Comparison of ENCODE assay signal across 8 cellular contexts in the genomic region with DNA sequence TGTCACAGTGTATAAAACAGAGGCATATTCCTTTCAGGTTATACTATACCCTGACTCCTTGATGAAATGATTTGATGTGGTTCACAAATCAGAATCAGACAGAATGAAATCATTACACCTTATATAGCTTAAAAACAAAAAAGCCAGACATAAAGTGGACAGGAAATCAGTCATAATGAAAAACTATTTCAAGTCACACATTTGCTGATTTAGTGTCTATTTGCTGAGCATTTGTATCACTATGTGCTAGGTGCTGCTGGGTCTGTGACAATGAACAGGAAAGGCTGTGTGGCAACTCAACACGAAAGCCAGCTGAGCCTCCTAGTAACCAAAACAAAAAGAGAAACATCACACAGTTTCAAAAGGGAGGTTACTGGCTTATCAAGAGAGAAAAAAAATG.
A peak's percentile ranks its signal among the peaks of the same experiment; 100 is the strongest.
DNase-seq lines count a peak whose midpoint lies in the region; ATAC-seq, FAIRE-seq and TF ChIP-seq lines count a peak whose summit lies in the region.

No MANE protein-coding gene starts in this region.

- DNase-seq in NCI-H748 (lab: John Stamatoyannopoulos, UW; ENCODE audit: unreplicated experiment) (peak; percentile 45), NCI-H748 treated with DMSO at 0.1 percent for 48 hours (lab: John Stamatoyannopoulos, UW) (no peak), NCI-H69 (lab: John Stamatoyannopoulos, UW) (peak; percentile 75), glomerular endothelial cell (ENCODE audit: extremely low read depth, low read depth, low spot score) (peak; percentile 92), hepatic stellate cell (ENCODE audit: low spot score) (no peak), Kasumi-1 (lab: John Stamatoyannopoulos, UW) (no peak), H54 (ENCODE audit: insufficient read length, low spot score) (no peak)

- ATAC-seq in HG02610 (IDR thresholded peaks at IDR 0.05; ENCODE audit: unreplicated experiment), result peak; percentile 91

- no peak for FAIRE-seq in H54 (lab: Jason Lieb, UNC)

- TF ChIP-seq POLR2A in H54 (IDR thresholded peaks at IDR 0.05; ENCODE audit: low read depth, low read length), result no peak

Comparison
In these comparisons a context has a peak if more than half of its experiments do, and no peak if none do; other contexts are left out.
1. DNase-seq: peak in NCI-H748 (single experiment), NCI-H69 (single experiment) and glomerular endothelial cell (single experiment); none in NCI-H748 treated with DMSO at 0.1 percent for 48 hours (single experiment), hepatic stellate cell (single experiment), Kasumi-1 (0 of 2) and H54 (single experiment).